In genomic region chr6:160028487-160029275, GRCh38 we compare ENCODE assay signal across 12 cellular contexts. TPM values are rescaled to one million over a fixed set of nuclear protein-coding genes. Genes with fewer than 3 reads are reported as not detected.
DNase-seq lines count a peak whose midpoint lies in the region; ATAC-seq and TF ChIP-seq lines count a peak whose summit lies in the region.
"Had no signal": no experiment of that assay in that cellular context is flagged by ENCODE, and none has a peak within 500 bp of the region (broad histone marks: within the 10 kb centered on the region; RNA-seq: fewer than 3 reads in every experiment).

No MANE protein-coding gene starts in this region.

- no peak for TF ChIP-seq CTCF in nephron progenitor cell (IDR thresholded peaks at IDR 0.05)

- peaks cover 14% of the 10 kb centered on the region for H3K36me3 ChIP-seq in H7 (replicated peaks; ENCODE audit: control insufficient read depth, insufficient read depth, low read length)

- no peak overlapping the region for H3K4me3 Mint-ChIP-seq in activated naive CD8-positive, alpha-beta T cell
- no peak overlapping the region for H3K4me3 Mint-ChIP-seq in nephron progenitor cell

- no peak overlapping the region for H3K4me3 ChIP-seq in H7 (ENCODE audit: insufficient read depth, low read depth, low read length)
- H3K4me3 ChIP-seq: heart left ventricle had no signal

- peaks cover 8% of the 10 kb centered on the region for H3K36me3 Mint-ChIP-seq in activated naive CD8-positive, alpha-beta T cell
- H3K36me3 Mint-ChIP-seq in nephron progenitor cell (ENCODE audit: low read depth) = peaks cover 52% of the 10 kb centered on the region

- peaks cover 10% of the 10 kb centered on the region for H3K4me1 Mint-ChIP-seq in activated naive CD8-positive, alpha-beta T cell (ENCODE audit: low read depth)
- H3K4me1 Mint-ChIP-seq in nephron progenitor cell = peaks cover 26% of the 10 kb centered on the region

- no peak for DNase-seq in nephron progenitor cell
- DNase-seq in NOMO-1 treated with dmso at 0.1 percent for 144 hours (lab: John Stamatoyannopoulos, UW; ENCODE audit: unreplicated experiment) = no peak
- DNase-seq in H7 = no peak
- DNase-seq: aorta, heart left ventricle, NCI-H146 had no signal

- no peaks in the 10 kb centered on the region for H3K27me3 ChIP-seq in H7 (ENCODE audit: control insufficient read depth, insufficient read depth, low read length)
- H3K27me3 ChIP-seq: heart left ventricle had no signal

- no peaks in the 10 kb centered on the region for H3K9me3 Mint-ChIP-seq in activated naive CD8-positive, alpha-beta T cell (ENCODE audit: low read depth)
- no peaks in the 10 kb centered on the region for H3K9me3 Mint-ChIP-seq in nephron progenitor cell

- ATAC-seq in GM18909 (IDR thresholded peaks at IDR 0.05; ENCODE audit: poor library complexity, unreplicated experiment) (peak; percentile 90), HG03060 (IDR thresholded peaks at IDR 0.05; ENCODE audit: low read depth, unreplicated experiment) (peak; percentile 53), GM19452 (IDR thresholded peaks at IDR 0.05; ENCODE audit: unreplicated experiment) (no peak), GM19023 (IDR thresholded peaks at IDR 0.05; ENCODE audit: unreplicated experiment) (no peak)
- ATAC-seq: heart left ventricle, right cardiac atrium had no signal

- H3K27ac Mint-ChIP-seq in activated naive CD8-positive, alpha-beta T cell = peak overlapping the region; percentile 78
- peak overlapping the region; percentile 88 for H3K27ac Mint-ChIP-seq in nephron progenitor cell

- H3K27me3 Mint-ChIP-seq in activated naive CD8-positive, alpha-beta T cell = no peaks in the 10 kb centered on the region
- H3K27me3 Mint-ChIP-seq in nephron progenitor cell (ENCODE audit: low read depth, poor library complexity) = no peaks in the 10 kb centered on the region

RNA-seq across cellular contexts. Expression of gene IGF2R, which starts 59.8 kb away (rescaled TPM):
- total RNA-seq in H7 (2014; rRNA removed; shearing (Covaris generic)) = 27.9 and 29.4 TPM in 2 replicates

Comparison
In these comparisons a context has a peak if more than half of its experiments do, and no peak if none do; other contexts are left out.
1. ATAC-seq: peak in GM18909 (single experiment) and HG03060 (single experiment); none in GM19452 (single experiment) and GM19023 (single experiment).